Comparison of ENCODE assay signal across 8 cellular contexts in the genomic region with DNA sequence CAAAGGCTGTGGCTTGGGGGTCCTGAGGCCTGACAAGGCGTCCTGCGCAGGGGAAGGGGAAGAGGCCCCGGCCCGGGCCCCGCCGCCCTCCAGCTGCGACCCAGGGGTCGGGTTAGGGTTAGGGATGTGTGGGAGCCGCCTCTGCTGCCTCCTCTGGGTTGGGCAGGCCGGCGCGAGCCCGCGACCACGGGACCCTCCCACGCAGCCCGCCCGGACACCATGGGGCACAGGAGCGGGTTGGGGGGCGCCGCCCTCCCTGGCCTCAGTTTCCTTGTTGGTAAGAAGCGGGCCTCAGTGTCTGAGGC. TPM values are rescaled to one million over a fixed set of nuclear protein-coding genes. Genes with fewer than 3 reads are reported as not detected.
DNase-seq lines count a peak whose midpoint lies in the region; ATAC-seq and TF ChIP-seq lines count a peak whose summit lies in the region.

No MANE protein-coding gene starts in this region.

- ATAC-seq in HG03378 (IDR thresholded peaks at IDR 0.05; ENCODE audit: unreplicated experiment) (peak; percentile 17), lung (ENCODE audit: insufficient read depth, low FRiP score) (no peak), HG02678 (IDR thresholded peaks at IDR 0.05; ENCODE audit: unreplicated experiment) (no peak)

- TF ChIP-seq CTCF in GM12864 (IDR thresholded peaks at IDR 0.05; ENCODE audit: low read depth, low read length, missing control alignments) (no peak), brain microvascular endothelial cell (IDR thresholded peaks at IDR 0.05; ENCODE audit: low read depth, low read length, missing control alignments) (no peak), lung (IDR thresholded peaks at IDR 0.05; ENCODE audit: control extremely low read depth, extremely low read depth) (no peak), GM13976 (IDR thresholded peaks at IDR 0.05; ENCODE audit: borderline replicate concordance, control extremely low read depth, extremely low read depth, insufficient read depth, missing control alignments) (no peak)

- H3K27me3 ChIP-seq in brain microvascular endothelial cell (replicated peaks): no peaks in the 10 kb centered on the region
- no peaks in the 10 kb centered on the region for H3K27me3 ChIP-seq in lung (ENCODE audit: control insufficient read depth, insufficient read depth)

- in situ Hi-C loops in brain microvascular endothelial cell (cut with HindIII; ENCODE audit: low pct_ligation_motif_present, low sequenced_read_pairs): no loop called here
- in situ Hi-C loops in GM13976 (cut with MboI; ENCODE audit: low sequenced_read_pairs, unreplicated experiment): no loop called here

- H3K4me1 ChIP-seq in lung (ENCODE audit: control insufficient read depth in 2 of 2, insufficient read depth in 2 of 2, low read length in 2 of 2): peaks cover 0 to 5% of the 10 kb centered on the region in 2 donors

- H3K36me3 ChIP-seq in brain microvascular endothelial cell (replicated peaks) (peaks cover 12% of the 10 kb centered on the region), lung (ENCODE audit: control insufficient read depth in 2 of 2, insufficient read depth in 2 of 2, low read length in 2 of 2) (peaks cover 4 to 21% of the 10 kb centered on the region in 2 donors)

- 0 to 1% methylated on average over 20 to 22 of the region's 22 CpGs for WGBS in lung, 2 donors

- H3K4me3 ChIP-seq in GM12864 (ENCODE audit: low read depth, low read length): peak overlapping the region; percentile 91
- H3K4me3 ChIP-seq in brain microvascular endothelial cell (ENCODE audit: low read depth, low read length): peak overlapping the region; percentile 79
- peak overlapping the region; percentile 92 for H3K4me3 ChIP-seq in lung

- no peak for DNase-seq in GM12864 (ENCODE audit: low read depth)
- DNase-seq in brain microvascular endothelial cell: no peak
- DNase-seq in lung (ENCODE audit: low spot score): no peak
- DNase-seq in NCI-H226: no peak
- DNase-seq in foreskin melanocyte: no peak
- no peak for DNase-seq in GM13976 (ENCODE audit: low spot score)

- H3K9me3 ChIP-seq in lung (ENCODE audit: control insufficient read depth in 2 of 2, insufficient read depth in 1 of 2, low read length in 1 of 2): no peaks in the 10 kb centered on the region

- H3K27ac ChIP-seq in brain microvascular endothelial cell (no peak overlapping the region), lung (ENCODE audit: low read depth in 1 of 2, low read length in 1 of 2) (peak overlapping the region; percentile 32 to 68)

RNA-seq across cellular contexts. Expression of a gene that starts 0.4 kb away (rescaled TPM):
- 10 to 100 TPM; 31.2 to 40.6 TPM for total RNA-seq in lung
- polyA plus RNA-seq in lung: 10 to 100 TPM; 21.0 to 30.2 TPM

RNA-seq across cellular contexts. Expression of a gene that starts 13.5 kb away (rescaled TPM):
- 10 to 100 TPM in 1 of 2 donors, 1 to 10 TPM in 1; 4.1 to 26.7 TPM for total RNA-seq in lung
- polyA plus RNA-seq in lung: 10 to 100 TPM; 13.0 to 13.1 TPM

RNA-seq across cellular contexts. Expression of a gene that starts 14.2 kb away (rescaled TPM):
- 10 to 100 TPM; 35.7 to 71.6 TPM for total RNA-seq in lung
- polyA plus RNA-seq in lung: 10 to 100 TPM; 25.6 to 38.3 TPM

RNA-seq across cellular contexts. Expression of a gene that starts 19.5 kb away (rescaled TPM):
- 10 to 100 TPM in 1 of 2 donors, 1 to 10 TPM in 1; 9.2 to 65.7 TPM for total RNA-seq in lung
- polyA plus RNA-seq in lung: 10 to 100 TPM; 35.5 to 56.3 TPM

RNA-seq across cellular contexts. Expression of a gene that starts 20.1 kb away (rescaled TPM):
- 100 to 1,000 TPM in 1 of 2 donors, 10 to 100 TPM in 1; 98.8 to 155 TPM for total RNA-seq in lung
- polyA plus RNA-seq in lung: 100 to 1,000 TPM; 116 to 125 TPM
